Comparison of ENCODE assay signal across 8 cellular contexts in genomic region chr1:59296358-59297256, GRCh38.
DNase-seq lines count a peak whose midpoint lies in the region; ATAC-seq, FAIRE-seq and TF ChIP-seq lines count a peak whose summit lies in the region.

FGGY (plus strand) TSS chr1:59297094; CDS start chr1:59321550, 24,456 bp downstream.

- peak; percentile 97 for ATAC-seq in stimulated activated naive CD8-positive, alpha-beta T cell treated with anti-CD3 and anti-CD28 coated beads, Interleukin-15, Interleukin-2, amounts not matched to agents 100 U/mL and 50 U/mL, for 24 hours

- peaks cover 7% of the 10 kb centered on the region for H3K36me3 Mint-ChIP-seq in nephron (ENCODE audit: low read depth)

- TF ChIP-seq POLR2A in H54 (IDR thresholded peaks at IDR 0.05; ENCODE audit: low read depth, low read length) (peak; percentile 90), Raji (IDR thresholded peaks at IDR 0.05; ENCODE audit: insufficient read depth, low read depth, low read length) (peak; percentile 78)

- no peaks in the 10 kb centered on the region for H3K27me3 Mint-ChIP-seq in nephron (ENCODE audit: low read depth)

- peak within 1 kb of the TSS; percentile 93 to 97 (median 95) for H3K27ac Mint-ChIP-seq in nephron

- DNase-seq in ELF-1 (ENCODE audit: low read depth, low spot score) (peak; percentile 98), H54 (ENCODE audit: insufficient read length, low spot score) (peak; percentile 90), LoVo (ENCODE audit: low spot score) (peak; percentile 97), fibroblast of pulmonary artery (ENCODE audit: low read depth) (peak; percentile 99)
- peak; percentile 74 for DNase-seq in activated effector memory CD4-positive, alpha-beta T cell treated with Interleukin-2 at 50 U/mL for 16 hours
- peak; percentile 89 for DNase-seq in stimulated activated naive CD8-positive, alpha-beta T cell treated with anti-CD3 and anti-CD28 coated beads, Interleukin-15, Interleukin-2, amounts not matched to agents 100 U/mL and 50 U/mL, for 24 hours

- peaks cover 5% of the 10 kb centered on the region for H3K9me3 Mint-ChIP-seq in nephron

- peak; percentile 80 for FAIRE-seq in H54 (lab: Jason Lieb, UNC)

- peaks cover 29% of the 10 kb centered on the region for H3K4me1 Mint-ChIP-seq in nephron

- peak within 1 kb of the TSS; percentile 89 to 94 (median 92) for H3K4me3 Mint-ChIP-seq in nephron

- no peak for TF ChIP-seq CTCF in fibroblast of pulmonary artery (IDR thresholded peaks at IDR 0.05; ENCODE audit: low read length, missing control alignments)
- no peak for TF ChIP-seq CTCF in nephron (IDR thresholded peaks at IDR 0.05; ENCODE audit: unreplicated experiment in 3 of 3)

- H3K4me3 ChIP-seq in fibroblast of pulmonary artery (replicated peaks; ENCODE audit: low read depth, low read length), result peak within 1 kb of the TSS; percentile 67

Comparison
In these comparisons a context has a peak if more than half of its experiments do, and no peak if none do; other contexts are left out.
1. Peak in every context shown above with its lines: DNase-seq, ATAC-seq and H3K4me3 ChIP-seq.